In genomic region chr6:108156180-108156937, GRCh38 we compare ENCODE assay signal across 12 cellular contexts. TPM values are rescaled to one million over a fixed set of nuclear protein-coding genes. Genes with fewer than 3 reads are reported as not detected.
DNase-seq lines count a peak whose midpoint lies in the region; TF ChIP-seq lines count a peak whose summit lies in the region.
"Had no signal": no experiment of that assay in that cellular context is flagged by ENCODE, and none has a peak within 500 bp of the region (broad histone marks: within the 10 kb centered on the region; RNA-seq: fewer than 3 reads in every experiment).

No MANE protein-coding gene starts in this region.

- no peak overlapping the region for H3K4ac ChIP-seq in neuronal stem cell (ENCODE audit: low read length)

- H2AK5ac ChIP-seq in neuronal stem cell (ENCODE audit: low read depth, low read length) = no peak overlapping the region

- peak overlapping the region; percentile 34 to 68 (median 50) for H3K4me3 Mint-ChIP-seq in brain

- H3K4me2 ChIP-seq in neuronal stem cell (ENCODE audit: insufficient read depth, low read length, poor library complexity, severe bottlenecking) = no peak overlapping the region

- H4K8ac ChIP-seq in neuronal stem cell (ENCODE audit: low read depth, low read length) = no peak overlapping the region

- H3K9me3 Mint-ChIP-seq in brain = peaks cover 0 to 5% (median 2%) of the 10 kb centered on the region in 5 experiments

- no peak overlapping the region for H2BK5ac ChIP-seq in neuronal stem cell (ENCODE audit: low read length)

- DNase-seq in NCI-H146 (lab: John Stamatoyannopoulos, UW) = peak; percentile 59
- DNase-seq in NCI-H146 treated with DMSO at 0.1 percent for 48 hours (lab: John Stamatoyannopoulos, UW; ENCODE audit: unreplicated experiment) = no peak
- DNase-seq in NCI-H187 treated with DMSO at 0.1 percent for 48 hours (lab: John Stamatoyannopoulos, UW) = peak; percentile 82
- DNase-seq in neuronal stem cell (ENCODE audit: low spot score) = no peak
- DNase-seq in foreskin fibroblast = no peak
- DNase-seq in SKM-1 (lab: John Stamatoyannopoulos, UW; ENCODE audit: unreplicated experiment) = no peak
- no peak for DNase-seq in SIG-M5 (lab: John Stamatoyannopoulos, UW)
- DNase-seq: cerebellar nuclear complex, right cardiac atrium had no signal

- no peak overlapping the region for H3K23ac ChIP-seq in neuronal stem cell (ENCODE audit: low read depth, low read length, poor library complexity)

- no peak overlapping the region for H3K27ac Mint-ChIP-seq in brain

- no peaks in the 10 kb centered on the region for H3K9me3 ChIP-seq in neuronal stem cell (replicated peaks in 1 of 2; ENCODE audit: control insufficient read depth in 2 of 2, insufficient read depth in 1 of 2, low read depth in 1 of 2, low read length in 2 of 2)

- no peaks in the 10 kb centered on the region for H3K36me3 ChIP-seq in neuronal stem cell (replicated peaks in 1 of 2; ENCODE audit: control insufficient read depth in 2 of 2, insufficient read depth in 2 of 2, low read length in 2 of 2)

- H3K4me1 Mint-ChIP-seq in brain = peaks cover 48% of the 10 kb centered on the region

- H2BK15ac ChIP-seq in neuronal stem cell (ENCODE audit: low read length) = no peak overlapping the region

- H3K14ac ChIP-seq in neuronal stem cell (ENCODE audit: low read length) = no peak overlapping the region

- no peak overlapping the region for H3K27ac ChIP-seq in neuronal stem cell (replicated peaks; ENCODE audit: low read length)
- H3K27ac ChIP-seq: foreskin keratinocyte had no signal

- peaks cover 15 to 17% of the 10 kb centered on the region in 2 donors for H3K4me1 ChIP-seq in neuronal stem cell (ENCODE audit: control insufficient read depth in 2 of 2, insufficient read depth in 1 of 2, low read depth in 1 of 2, low read length in 2 of 2)
- H3K4me1 ChIP-seq: foreskin keratinocyte had no signal

- WGBS in neuronal stem cell (ENCODE audit: extremely low coverage in 2 of 2, insufficient read length in 2 of 2, insufficient replicate concordance in 1 of 2), 2 donors = no CpG with 5 or more reads among the region's 10 CpGs

- peaks cover 55% of the 10 kb centered on the region for H3K27me3 Mint-ChIP-seq in brain

- H2AFZ ChIP-seq in neuronal stem cell (ENCODE audit: low read length) = peak overlapping the region; percentile 7

- H3K27me3 ChIP-seq in neuronal stem cell (ENCODE audit: control insufficient read depth in 3 of 3, insufficient read depth in 3 of 3, low read depth in 1 of 3, low read length in 3 of 3) = peaks cover 0 to 73% (median 7%) of the 10 kb centered on the region in 3 experiments

- no peak overlapping the region for H3K4me3 ChIP-seq in neuronal stem cell (ENCODE audit: low read length in 2 of 2)
- H3K4me3 ChIP-seq in foreskin fibroblast (ENCODE audit: low read depth in 1 of 2, low read length in 2 of 2) = no peak overlapping the region
- H3K4me3 ChIP-seq: lung had no signal

- H4K91ac ChIP-seq in neuronal stem cell (ENCODE audit: low read depth, low read length, poor library complexity) = no peak overlapping the region

- H3K9ac ChIP-seq in neuronal stem cell (ENCODE audit: low read depth, low read length, poor library complexity) = no peak overlapping the region

- no peaks in the 10 kb centered on the region for H3K36me3 Mint-ChIP-seq in brain

- no peak overlapping the region for H2BK12ac ChIP-seq in neuronal stem cell (ENCODE audit: low read length)

- TF ChIP-seq CTCF in brain (conservative IDR thresholded peaks at IDR 0.05) (no peak), foreskin fibroblast (IDR thresholded peaks at IDR 0.05; ENCODE audit: low read depth, low read length) (no peak)

- H3K79me1 ChIP-seq in neuronal stem cell (ENCODE audit: low read depth, low read length) = no peaks in the 10 kb centered on the region

- H3K18ac ChIP-seq in neuronal stem cell (ENCODE audit: low read length) = no peak overlapping the region

- no peak overlapping the region for H2BK120ac ChIP-seq in neuronal stem cell (ENCODE audit: low read depth, low read length)

RNA-seq across cellular contexts. Expression of gene NR2E1, which starts 9.5 kb away (rescaled TPM):
- 3.0 TPM for polyA plus RNA-seq in brain (ENCODE audit: insufficient read depth, low read depth, low replicate concordance)
- 0.45 TPM for polyA plus RNA-seq in neuronal stem cell (2013, experiment 1 of 2)
- 0.42 TPM for polyA plus RNA-seq in neuronal stem cell (2013, experiment 2 of 2)
- polyA plus RNA-seq: foreskin keratinocyte, right cardiac atrium had no signal

Comparison
In these comparisons a context has a peak if more than half of its experiments do, and no peak if none do; other contexts are left out.
1. DNase-seq: peak in NCI-H146 (single experiment) and NCI-H187 treated with DMSO at 0.1 percent for 48 hours (single experiment); none in NCI-H146 treated with DMSO at 0.1 percent for 48 hours (single experiment), neuronal stem cell (single experiment), foreskin fibroblast (0 of 2), SKM-1 (single experiment) and SIG-M5 (single experiment).